8 cellular contexts compared by ENCODE assay signal in genomic region chr22:41683052-41683451, GRCh38. TPM values are rescaled to one million over a fixed set of nuclear protein-coding genes. Genes with fewer than 3 reads are reported as not detected.
DNase-seq lines count a peak whose midpoint lies in the region; ATAC-seq and TF ChIP-seq lines count a peak whose summit lies in the region.

No MANE protein-coding gene starts in this region.

- H3K4me3 Mint-ChIP-seq in CD8-positive, alpha-beta memory T cell = peak overlapping the region; percentile 9 to 99 (median 99)
- H3K4me3 Mint-ChIP-seq in endothelial cell (ENCODE audit: unreplicated experiment) (peak overlapping the region; percentile 98), osteocyte (ENCODE audit: unreplicated experiment) (peak overlapping the region; percentile 95)

- CTCF ChIA-PET in CD8-positive, alpha-beta memory T cell (lab: Charles Lee) = interaction anchor here (1.4 kb wide), 1 partner anchor 18 kb away, joined by 3 read pairs; no protein-coding TSS in a partner anchor
- CTCF ChIA-PET in OCI-LY7 (lab: Charles Lee; ENCODE audit: unreplicated experiment) = no interaction called here

- H3K79me2 ChIP-seq in OCI-LY7 (ENCODE audit: insufficient read depth, low read depth, low read length) = peaks cover 100% of the 10 kb centered on the region

- intact Hi-C loops in OCI-LY7 (cut with micrococcal nuclease; ENCODE audit: unreplicated experiment) = no loop called here

- no peak overlapping the region for H2AFZ ChIP-seq in OCI-LY7 (ENCODE audit: low read length)

- H3K4me1 Mint-ChIP-seq in CD8-positive, alpha-beta memory T cell = peaks cover 29 to 65% (median 46%) of the 10 kb centered on the region in 3 donors
- peaks cover 13% of the 10 kb centered on the region for H3K4me1 Mint-ChIP-seq in endothelial cell (ENCODE audit: unreplicated experiment)
- peaks cover 31% of the 10 kb centered on the region for H3K4me1 Mint-ChIP-seq in osteocyte (ENCODE audit: unreplicated experiment)

- H3K36me3 ChIP-seq in CD8-positive, alpha-beta memory T cell (ENCODE audit: insufficient read depth, low read length) = peaks cover 27% of the 10 kb centered on the region
- peaks cover 59% of the 10 kb centered on the region for H3K36me3 ChIP-seq in OCI-LY7 (ENCODE audit: insufficient read depth, low read length)

- POLR2A ChIA-PET in CD8-positive, alpha-beta memory T cell (lab: Charles Lee) = no interaction called here
- POLR2A ChIA-PET in OCI-LY7 (lab: Charles Lee) = no interaction called here

- peaks cover 25% of the 10 kb centered on the region for H4K20me1 ChIP-seq in OCI-LY7 (ENCODE audit: insufficient read depth, low read length)

- H3K27me3 ChIP-seq in CD8-positive, alpha-beta memory T cell (ENCODE audit: insufficient read depth, low read length, poor library complexity, severe bottlenecking) = no peaks in the 10 kb centered on the region

- ATAC-seq in GM21786 (IDR thresholded peaks at IDR 0.05; ENCODE audit: unreplicated experiment) (no peak), GM21529 (IDR thresholded peaks at IDR 0.05; ENCODE audit: unreplicated experiment) (no peak)

- H3K27ac Mint-ChIP-seq in CD8-positive, alpha-beta memory T cell = peak overlapping the region; percentile 98 to 100 (median 100)
- H3K27ac Mint-ChIP-seq in endothelial cell (ENCODE audit: unreplicated experiment) (peak overlapping the region; percentile 70), osteocyte (ENCODE audit: unreplicated experiment) (peak overlapping the region; percentile 96)

- peak overlapping the region; percentile 63 for H3K4me2 ChIP-seq in OCI-LY7 (ENCODE audit: low read length)

- H3K9me2 ChIP-seq in OCI-LY7 (ENCODE audit: insufficient read depth, low read length) = no peaks in the 10 kb centered on the region

- DNase-seq in CD8-positive, alpha-beta memory T cell = no peak
- DNase-seq in OCI-LY7 (ENCODE audit: low spot score) (no peak), endothelial cell (ENCODE audit: low spot score) (no peak), osteocyte (ENCODE audit: extremely low spot score, unreplicated experiment) (no peak), HT-29 (ENCODE audit: low spot score) (no peak)
- DNase-seq in stimulated activated CD4-positive, alpha-beta T cell treated with anti-CD3 and anti-CD28 coated beads, Interleukin-4, amount 100 ng/mL, for 24 hours = no peak

- peaks cover 19% of the 10 kb centered on the region for H3K4me1 ChIP-seq in CD8-positive, alpha-beta memory T cell (ENCODE audit: insufficient read depth, low read length)
- H3K4me1 ChIP-seq in OCI-LY7 (ENCODE audit: insufficient read depth, low read length, poor library complexity, severe bottlenecking) = peaks cover 31% of the 10 kb centered on the region

- H3K4me3 ChIP-seq in CD8-positive, alpha-beta memory T cell (ENCODE audit: low read length) = no peak overlapping the region
- peak overlapping the region; percentile 74 for H3K4me3 ChIP-seq in OCI-LY7 (ENCODE audit: low read depth, low read length, poor library complexity, severe bottlenecking)

- TF ChIP-seq CTCF in OCI-LY7 (conservative IDR thresholded peaks at IDR 0.05; ENCODE audit: low read length) (no peak), endothelial cell (IDR thresholded peaks at IDR 0.05; ENCODE audit: unreplicated experiment) (no peak), osteocyte (IDR thresholded peaks at IDR 0.05) (no peak)

- peaks cover 3 to 35% (median 8%) of the 10 kb centered on the region in 3 donors for H3K36me3 Mint-ChIP-seq in CD8-positive, alpha-beta memory T cell
- peaks cover 6% of the 10 kb centered on the region for H3K36me3 Mint-ChIP-seq in endothelial cell (ENCODE audit: low read depth, unreplicated experiment)
- peaks cover 9% of the 10 kb centered on the region for H3K36me3 Mint-ChIP-seq in osteocyte (ENCODE audit: unreplicated experiment)

- no peaks in the 10 kb centered on the region for H3K9me3 ChIP-seq in CD8-positive, alpha-beta memory T cell (ENCODE audit: low read length)
- no peaks in the 10 kb centered on the region for H3K9me3 ChIP-seq in OCI-LY7 (ENCODE audit: low read length)

- H3K27ac ChIP-seq in CD8-positive, alpha-beta memory T cell (ENCODE audit: low read depth, low read length) = peak overlapping the region; percentile 85
- peak overlapping the region; percentile 75 for H3K27ac ChIP-seq in OCI-LY7 (ENCODE audit: low read depth, low read length, poor library complexity, severe bottlenecking)

- no TSS peak for BruUV-seq in OCI-LY7 (replicated peaks; lab: Mats Ljungman, UMichigan)

- peaks cover 0 to 2% of the 10 kb centered on the region in 2 donors for H3K27me3 Mint-ChIP-seq in CD8-positive, alpha-beta memory T cell
- H3K27me3 Mint-ChIP-seq in endothelial cell (ENCODE audit: unreplicated experiment) (peaks cover 2% of the 10 kb centered on the region), osteocyte (ENCODE audit: unreplicated experiment) (no peaks in the 10 kb centered on the region)

- peaks cover 0 to 3% (median 0%) of the 10 kb centered on the region in 5 donors for H3K9me3 Mint-ChIP-seq in CD8-positive, alpha-beta memory T cell
- H3K9me3 Mint-ChIP-seq in endothelial cell (ENCODE audit: unreplicated experiment) = no peaks in the 10 kb centered on the region
- H3K9me3 Mint-ChIP-seq in osteocyte (ENCODE audit: unreplicated experiment) = no peaks in the 10 kb centered on the region

RNA-seq across cellular contexts. Expression of gene SNU13, which starts 5.6 kb away (rescaled TPM):
- total RNA-seq in CD8-positive, alpha-beta memory T cell = 100 to 1,000 TPM; 315 to 324 TPM
- polyA plus RNA-seq in CD8-positive, alpha-beta memory T cell = 270 TPM
- total RNA-seq in OCI-LY7 (2014; rRNA removed; shearing (Covaris generic)) = 155 and 199 TPM in 2 replicates
- total RNA-seq in OCI-LY7 (2022) (246 and 253 TPM in 2 replicates), endothelial cell (ENCODE audit: unreplicated experiment) (133 TPM), osteocyte (126 and 128 TPM in 2 replicates)
- 104 and 118 TPM in 2 replicates for total RNA-seq in HT-29 (2014; rRNA removed; shearing (Covaris generic))

RNA-seq across cellular contexts. Expression of gene MEI1, which starts 16.3 kb away (rescaled TPM):
- total RNA-seq in CD8-positive, alpha-beta memory T cell = 10 to 100 TPM; 33.9 to 36.3 TPM
- polyA plus RNA-seq in CD8-positive, alpha-beta memory T cell = 150 TPM
- total RNA-seq in OCI-LY7 (2014; rRNA removed; shearing (Covaris generic)) = 2.3 and 2.5 TPM in 2 replicates
- total RNA-seq in OCI-LY7 (2022) (11.5 and 14.6 TPM in 2 replicates), endothelial cell (ENCODE audit: unreplicated experiment) (0.38 TPM), osteocyte (not detected in 2 replicates)
- total RNA-seq in HT-29 (2014; rRNA removed; shearing (Covaris generic)) = not detected in 2 replicates
